In genomic region chr11:9613118-9613829, GRCh38 we compare ENCODE assay signal across 1 cellular context.
TF ChIP-seq lines count a peak whose summit lies in the region.

No MANE protein-coding gene starts in this region.

TF ChIP-seq in HepG2, 621 proteins besides CTCF, POLR2A, EP300 and RAD21 (continued from another document and continues in another):
- TF ChIP-seq, protein P1, sequence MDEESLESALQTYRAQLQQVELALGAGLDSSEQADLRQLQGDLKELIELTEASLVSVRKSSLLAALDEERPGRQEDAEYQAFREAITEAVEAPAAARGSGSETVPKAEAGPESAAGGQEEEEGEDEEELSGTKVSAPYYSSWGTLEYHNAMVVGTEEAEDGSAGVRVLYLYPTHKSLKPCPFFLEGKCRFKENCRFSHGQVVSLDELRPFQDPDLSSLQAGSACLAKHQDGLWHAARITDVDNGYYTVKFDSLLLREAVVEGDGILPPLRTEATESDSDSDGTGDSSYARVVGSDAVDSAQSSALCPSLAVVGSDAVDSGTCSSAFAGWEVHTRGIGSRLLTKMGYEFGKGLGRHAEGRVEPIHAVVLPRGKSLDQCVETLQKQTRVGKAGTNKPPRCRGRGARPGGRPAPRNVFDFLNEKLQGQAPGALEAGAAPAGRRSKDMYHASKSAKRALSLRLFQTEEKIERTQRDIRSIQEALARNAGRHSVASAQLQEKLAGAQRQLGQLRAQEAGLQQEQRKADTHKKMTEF (CRISPR knock-in tag; IDR thresholded peaks at IDR 0.05): peak; percentile 76
- TF ChIP-seq BRF2 (CRISPR knock-in tag; IDR thresholded peaks at IDR 0.05) (no peak; the same call in 1 of the 2 replicates), ZBTB1 (CRISPR knock-in tag; IDR thresholded peaks at IDR 0.05; ENCODE audit: borderline replicate concordance) (no peak), ZFP62 (CRISPR knock-in tag; IDR thresholded peaks at IDR 0.05) (no peak), RERE (CRISPR knock-in tag; IDR thresholded peaks at IDR 0.05; ENCODE audit: low read depth) (no peak), ASH2L (IDR thresholded peaks at IDR 0.05; ENCODE audit: insufficient read length, low read depth, low read length) (peak; percentile 2), SRSF4 (IDR thresholded peaks at IDR 0.05; ENCODE audit: low read depth, low read length, poor library complexity, severe bottlenecking) (no peak), MAFF (IDR thresholded peaks at IDR 0.05; ENCODE audit: low read depth, low read length) (no peak), HNF4A (CRISPR knock-in tag; IDR thresholded peaks at IDR 0.05) (peak; percentile 23; the same call in 1 of the 2 replicates), HIVEP1 (CRISPR knock-in tag; IDR thresholded peaks at IDR 0.05) (no peak), CHD4 (IDR thresholded peaks at IDR 0.05; ENCODE audit: borderline replicate concordance, low read length) (no peak), CBX1 (IDR thresholded peaks at IDR 0.05; ENCODE audit: low read depth) (no peak), RNF2 (conservative IDR thresholded peaks at IDR 0.05; ENCODE audit: low read depth) (0 out of 2 replicates have a peak, but pooled peaks have one; percentile 60), AGO2 (optimal IDR thresholded peaks at IDR 0.05; ENCODE audit: low read depth, low read length) (no peak), TOPORS (CRISPR knock-in tag; IDR thresholded peaks at IDR 0.05) (no peak; the same call in 1 of the 2 replicates), ZNF776 (CRISPR knock-in tag; IDR thresholded peaks at IDR 0.05) (no peak; the same call in 1 of the 2 replicates), RBM22 (optimal IDR thresholded peaks at IDR 0.05; ENCODE audit: low read length) (no peak), NCOA5 (CRISPR knock-in tag; IDR thresholded peaks at IDR 0.05) (no peak), ZSCAN31 (CRISPR knock-in tag; IDR thresholded peaks at IDR 0.05; ENCODE audit: low read depth) (no peak), THYN1 (CRISPR knock-in tag; IDR thresholded peaks at IDR 0.05; ENCODE audit: borderline replicate concordance, low read depth) (no peak), ZNF547 (CRISPR knock-in tag; IDR thresholded peaks at IDR 0.05) (0 out of 2 replicates have a peak, but pooled peaks have one; percentile 46), ARNTL (CRISPR knock-in tag; IDR thresholded peaks at IDR 0.05) (no peak), TCF7L2 (IDR thresholded peaks at IDR 0.05; ENCODE audit: low read depth, low read length) (no peak), ZNF550 (CRISPR knock-in tag; IDR thresholded peaks at IDR 0.05; ENCODE audit: borderline replicate concordance) (no peak), GABPA (IDR thresholded peaks at IDR 0.05; ENCODE audit: low read depth, low read length) (no peak), GABPA (CRISPR knock-in tag; IDR thresholded peaks at IDR 0.05; ENCODE audit: low read depth) (0 out of 2 replicates have a peak, but pooled peaks have one; percentile 38), ESRRA (CRISPR knock-in tag; IDR thresholded peaks at IDR 0.05; ENCODE audit: low read depth) (no peak), PBX3 (CRISPR knock-in tag; IDR thresholded peaks at IDR 0.05; ENCODE audit: borderline replicate concordance) (no peak; the same call in 1 of the 2 replicates), KAT8 (CRISPR knock-in tag; IDR thresholded peaks at IDR 0.05) (peak; percentile 78), ZNF574 (CRISPR knock-in tag; IDR thresholded peaks at IDR 0.05) (peak; percentile 68)
- TF ChIP-seq, protein P2, sequence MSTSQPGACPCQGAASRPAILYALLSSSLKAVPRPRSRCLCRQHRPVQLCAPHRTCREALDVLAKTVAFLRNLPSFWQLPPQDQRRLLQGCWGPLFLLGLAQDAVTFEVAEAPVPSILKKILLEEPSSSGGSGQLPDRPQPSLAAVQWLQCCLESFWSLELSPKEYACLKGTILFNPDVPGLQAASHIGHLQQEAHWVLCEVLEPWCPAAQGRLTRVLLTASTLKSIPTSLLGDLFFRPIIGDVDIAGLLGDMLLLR (CRISPR knock-in tag; IDR thresholded peaks at IDR 0.05): no peak
- TF ChIP-seq, protein P3, sequence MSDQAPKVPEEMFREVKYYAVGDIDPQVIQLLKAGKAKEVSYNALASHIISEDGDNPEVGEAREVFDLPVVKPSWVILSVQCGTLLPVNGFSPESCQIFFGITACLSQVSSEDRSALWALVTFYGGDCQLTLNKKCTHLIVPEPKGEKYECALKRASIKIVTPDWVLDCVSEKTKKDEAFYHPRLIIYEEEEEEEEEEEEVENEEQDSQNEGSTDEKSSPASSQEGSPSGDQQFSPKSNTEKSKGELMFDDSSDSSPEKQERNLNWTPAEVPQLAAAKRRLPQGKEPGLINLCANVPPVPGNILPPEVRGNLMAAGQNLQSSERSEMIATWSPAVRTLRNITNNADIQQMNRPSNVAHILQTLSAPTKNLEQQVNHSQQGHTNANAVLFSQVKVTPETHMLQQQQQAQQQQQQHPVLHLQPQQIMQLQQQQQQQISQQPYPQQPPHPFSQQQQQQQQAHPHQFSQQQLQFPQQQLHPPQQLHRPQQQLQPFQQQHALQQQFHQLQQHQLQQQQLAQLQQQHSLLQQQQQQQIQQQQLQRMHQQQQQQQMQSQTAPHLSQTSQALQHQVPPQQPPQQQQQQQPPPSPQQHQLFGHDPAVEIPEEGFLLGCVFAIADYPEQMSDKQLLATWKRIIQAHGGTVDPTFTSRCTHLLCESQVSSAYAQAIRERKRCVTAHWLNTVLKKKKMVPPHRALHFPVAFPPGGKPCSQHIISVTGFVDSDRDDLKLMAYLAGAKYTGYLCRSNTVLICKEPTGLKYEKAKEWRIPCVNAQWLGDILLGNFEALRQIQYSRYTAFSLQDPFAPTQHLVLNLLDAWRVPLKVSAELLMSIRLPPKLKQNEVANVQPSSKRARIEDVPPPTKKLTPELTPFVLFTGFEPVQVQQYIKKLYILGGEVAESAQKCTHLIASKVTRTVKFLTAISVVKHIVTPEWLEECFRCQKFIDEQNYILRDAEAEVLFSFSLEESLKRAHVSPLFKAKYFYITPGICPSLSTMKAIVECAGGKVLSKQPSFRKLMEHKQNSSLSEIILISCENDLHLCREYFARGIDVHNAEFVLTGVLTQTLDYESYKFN (CRISPR knock-in tag; conservative IDR thresholded peaks at IDR 0.05): peak; percentile 59; the same call in 1 of the 2 replicates
- TF ChIP-seq, protein P4, sequence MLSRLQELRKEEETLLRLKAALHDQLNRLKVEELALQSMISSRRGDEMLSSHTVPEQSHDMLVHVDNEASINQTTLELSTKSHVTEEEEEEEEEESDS (CRISPR knock-in tag; IDR thresholded peaks at IDR 0.05; ENCODE audit: borderline replicate concordance): no peak
- TF ChIP-seq, protein P5, sequence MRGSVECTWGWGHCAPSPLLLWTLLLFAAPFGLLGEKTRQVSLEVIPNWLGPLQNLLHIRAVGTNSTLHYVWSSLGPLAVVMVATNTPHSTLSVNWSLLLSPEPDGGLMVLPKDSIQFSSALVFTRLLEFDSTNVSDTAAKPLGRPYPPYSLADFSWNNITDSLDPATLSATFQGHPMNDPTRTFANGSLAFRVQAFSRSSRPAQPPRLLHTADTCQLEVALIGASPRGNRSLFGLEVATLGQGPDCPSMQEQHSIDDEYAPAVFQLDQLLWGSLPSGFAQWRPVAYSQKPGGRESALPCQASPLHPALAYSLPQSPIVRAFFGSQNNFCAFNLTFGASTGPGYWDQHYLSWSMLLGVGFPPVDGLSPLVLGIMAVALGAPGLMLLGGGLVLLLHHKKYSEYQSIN (CRISPR knock-in tag; IDR thresholded peaks at IDR 0.05; ENCODE audit: borderline replicate concordance): no peak
- TF ChIP-seq, protein P6, sequence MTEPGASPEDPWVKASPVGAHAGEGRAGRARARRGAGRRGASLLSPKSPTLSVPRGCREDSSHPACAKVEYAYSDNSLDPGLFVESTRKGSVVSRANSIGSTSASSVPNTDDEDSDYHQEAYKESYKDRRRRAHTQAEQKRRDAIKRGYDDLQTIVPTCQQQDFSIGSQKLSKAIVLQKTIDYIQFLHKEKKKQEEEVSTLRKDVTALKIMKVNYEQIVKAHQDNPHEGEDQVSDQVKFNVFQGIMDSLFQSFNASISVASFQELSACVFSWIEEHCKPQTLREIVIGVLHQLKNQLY (CRISPR knock-in tag; IDR thresholded peaks at IDR 0.05): no peak
- TF ChIP-seq, protein P7, sequence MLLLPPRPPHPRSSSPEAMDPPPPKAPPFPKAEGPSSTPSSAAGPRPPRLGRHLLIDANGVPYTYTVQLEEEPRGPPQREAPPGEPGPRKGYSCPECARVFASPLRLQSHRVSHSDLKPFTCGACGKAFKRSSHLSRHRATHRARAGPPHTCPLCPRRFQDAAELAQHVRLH (CRISPR knock-in tag; IDR thresholded peaks at IDR 0.05; ENCODE audit: borderline replicate concordance, low read depth): peak; percentile 84; the same call in 1 of the 2 replicates
- TF ChIP-seq, protein P8, sequence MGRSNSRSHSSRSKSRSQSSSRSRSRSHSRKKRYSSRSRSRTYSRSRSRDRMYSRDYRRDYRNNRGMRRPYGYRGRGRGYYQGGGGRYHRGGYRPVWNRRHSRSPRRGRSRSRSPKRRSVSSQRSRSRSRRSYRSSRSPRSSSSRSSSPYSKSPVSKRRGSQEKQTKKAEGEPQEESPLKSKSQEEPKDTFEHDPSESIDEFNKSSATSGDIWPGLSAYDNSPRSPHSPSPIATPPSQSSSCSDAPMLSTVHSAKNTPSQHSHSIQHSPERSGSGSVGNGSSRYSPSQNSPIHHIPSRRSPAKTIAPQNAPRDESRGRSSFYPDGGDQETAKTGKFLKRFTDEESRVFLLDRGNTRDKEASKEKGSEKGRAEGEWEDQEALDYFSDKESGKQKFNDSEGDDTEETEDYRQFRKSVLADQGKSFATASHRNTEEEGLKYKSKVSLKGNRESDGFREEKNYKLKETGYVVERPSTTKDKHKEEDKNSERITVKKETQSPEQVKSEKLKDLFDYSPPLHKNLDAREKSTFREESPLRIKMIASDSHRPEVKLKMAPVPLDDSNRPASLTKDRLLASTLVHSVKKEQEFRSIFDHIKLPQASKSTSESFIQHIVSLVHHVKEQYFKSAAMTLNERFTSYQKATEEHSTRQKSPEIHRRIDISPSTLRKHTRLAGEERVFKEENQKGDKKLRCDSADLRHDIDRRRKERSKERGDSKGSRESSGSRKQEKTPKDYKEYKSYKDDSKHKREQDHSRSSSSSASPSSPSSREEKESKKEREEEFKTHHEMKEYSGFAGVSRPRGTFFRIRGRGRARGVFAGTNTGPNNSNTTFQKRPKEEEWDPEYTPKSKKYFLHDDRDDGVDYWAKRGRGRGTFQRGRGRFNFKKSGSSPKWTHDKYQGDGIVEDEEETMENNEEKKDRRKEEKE (IDR thresholded peaks at IDR 0.05): no peak
